In the genomic region with DNA sequence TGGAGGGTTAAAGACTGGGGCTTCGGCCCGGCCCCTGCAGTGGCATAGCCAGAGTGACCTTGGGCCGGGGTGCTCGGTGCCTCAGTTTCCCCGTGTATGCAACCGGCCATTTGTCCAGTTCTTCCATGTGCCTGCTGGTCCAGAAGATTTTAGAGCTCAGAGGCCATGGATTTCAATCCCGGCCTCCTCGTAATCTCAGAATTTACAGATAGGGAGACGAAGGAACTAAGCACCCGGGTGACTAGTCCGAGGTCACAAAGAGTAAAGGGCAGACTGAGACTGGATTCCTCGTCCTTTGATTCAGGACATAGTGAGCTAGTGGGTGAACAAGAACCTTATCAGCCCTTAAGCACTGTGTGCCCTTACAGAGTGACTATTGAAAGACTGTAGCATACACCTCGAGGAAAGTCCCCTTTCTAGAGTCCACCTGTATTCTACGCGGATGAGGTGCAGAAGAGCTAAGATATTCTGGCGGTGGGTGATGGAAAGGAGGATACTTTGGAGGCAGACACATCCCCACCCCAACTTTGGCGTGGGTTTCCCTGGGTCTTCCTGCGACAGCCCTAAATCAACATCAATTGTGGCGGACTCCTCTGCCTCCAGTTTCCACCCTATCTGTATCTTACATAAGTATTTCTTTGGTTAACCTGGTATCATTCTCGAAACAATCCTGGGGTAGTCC, we compare ENCODE assay signal across 8 cellular contexts. TPM values are rescaled to one million over a fixed set of nuclear protein-coding genes. Genes with fewer than 3 reads are reported as not detected.
DNase-seq lines count a peak whose midpoint lies in the region; ATAC-seq and TF ChIP-seq lines count a peak whose summit lies in the region.

No MANE protein-coding gene starts in this region.

- TF ChIP-seq CTCF in OCI-LY1 (IDR thresholded peaks at IDR 0.05; ENCODE audit: low read length): no peak
- no peak for TF ChIP-seq CTCF in choroid plexus epithelial cell (conservative IDR thresholded peaks at IDR 0.05; ENCODE audit: low read depth, low read length)

- H3K79me2 ChIP-seq in OCI-LY1 (ENCODE audit: insufficient read depth, low read length): peaks cover 39% of the 10 kb centered on the region

- WGBS in mesodermal cell (ENCODE audit: insufficient coverage in 2 of 2), 2 experiments: 5 to 16% methylated on average over 13 to 14 of the region's 20 CpGs
- WGBS in aorta, 2 donors: 6 to 7% methylated on average over 20 of the region's 20 CpGs

- DNase-seq in choroid plexus epithelial cell (ENCODE audit: low read depth) (no peak), aorta (no peak)
- DNase-seq in stimulated activated CD4-positive, alpha-beta T cell treated with anti-CD3 and anti-CD28 coated beads, Interleukin-4, amount 100 ng/mL, for 1 hour: no peak

- H3K36me3 ChIP-seq in OCI-LY1 (ENCODE audit: insufficient read depth, low read length) (peaks cover 10% of the 10 kb centered on the region; the same call in 1 of the 2 replicates), mesodermal cell (ENCODE audit: control insufficient read depth, insufficient read depth, low read length) (peaks cover 6% of the 10 kb centered on the region), aorta (ENCODE audit: control insufficient read depth in 1 of 2, insufficient read depth in 2 of 2, low read length in 1 of 2) (no peaks in the 10 kb centered on the region)

- no peak for ATAC-seq in aorta (ENCODE audit: low FRiP score)
- ATAC-seq in HG03460 (IDR thresholded peaks at IDR 0.05; ENCODE audit: unreplicated experiment): no peak
- ATAC-seq in GM21360 (IDR thresholded peaks at IDR 0.05; ENCODE audit: unreplicated experiment): no peak

- H4K20me1 ChIP-seq in OCI-LY1 (ENCODE audit: insufficient read depth, low read length): no peaks in the 10 kb centered on the region

- H3K9me3 ChIP-seq in OCI-LY1 (ENCODE audit: low read length) (no peaks in the 10 kb centered on the region), mesodermal cell (ENCODE audit: control insufficient read depth, low read length) (no peaks in the 10 kb centered on the region), aorta (ENCODE audit: control insufficient read depth, low read length) (no peaks in the 10 kb centered on the region)

- H3K9me2 ChIP-seq in OCI-LY1 (ENCODE audit: low read depth, low read length): no peaks in the 10 kb centered on the region

- no peak overlapping the region; the same call in 1 of the 2 replicates for H2AFZ ChIP-seq in OCI-LY1 (ENCODE audit: low read length)

- peaks cover 8% of the 10 kb centered on the region for H3F3A ChIP-seq in OCI-LY1 (ENCODE audit: insufficient read depth, low read length)

- peak overlapping the region; percentile 97 for H3K4me2 ChIP-seq in OCI-LY1 (ENCODE audit: low read length)

- H3K9ac ChIP-seq in OCI-LY1 (ENCODE audit: low read length): peak overlapping the region; percentile 86

- H3K27ac ChIP-seq in OCI-LY1 (ENCODE audit: low read depth, low read length, poor library complexity, severe bottlenecking) (no peak overlapping the region), mesodermal cell (ENCODE audit: low read depth, low read length, severe bottlenecking) (peak overlapping the region; percentile 44), aorta (ENCODE audit: low read depth in 1 of 2, low read length in 2 of 2) (peak overlapping the region in 1 of 2 donors; percentile 55)

- H3K4me1 ChIP-seq in OCI-LY1 (ENCODE audit: insufficient read depth, low read length, severe bottlenecking): peaks cover 44% of the 10 kb centered on the region
- peaks cover 7% of the 10 kb centered on the region for H3K4me1 ChIP-seq in mesodermal cell (ENCODE audit: control insufficient read depth, insufficient read depth, low read length, poor library complexity, severe bottlenecking)
- peaks cover 0 to 13% of the 10 kb centered on the region in 2 donors for H3K4me1 ChIP-seq in aorta (ENCODE audit: control insufficient read depth in 1 of 2, insufficient read depth in 2 of 2, low read length in 2 of 2)

- no peaks in the 10 kb centered on the region for H3K27me3 ChIP-seq in OCI-LY1 (ENCODE audit: insufficient read depth, low read length)
- H3K27me3 ChIP-seq in aorta (ENCODE audit: control insufficient read depth in 1 of 2, insufficient read depth in 2 of 2, low read length in 1 of 2): no peaks in the 10 kb centered on the region

- intact Hi-C loops in aorta (cut with DNase I): loop anchor here in 1 of 2 donors (2.0 kb wide), 2 partner anchors 53 to 179 kb away; partner anchors contain the start of genes ALAD, CDC26 and PRPF4

- peak overlapping the region; percentile 92 for H3K4me3 ChIP-seq in GM08714 (ENCODE audit: low read length)
- H3K4me3 ChIP-seq in OCI-LY1 (ENCODE audit: low read depth, low read length, poor library complexity, severe bottlenecking): peak overlapping the region; percentile 88
- peak overlapping the region; percentile 93 for H3K4me3 ChIP-seq in choroid plexus epithelial cell (ENCODE audit: low read depth, low read length)
- peak overlapping the region; percentile 96 for H3K4me3 ChIP-seq in mesodermal cell (ENCODE audit: extremely low read depth, insufficient read depth, low read length, poor library complexity, severe bottlenecking)
- H3K4me3 ChIP-seq in aorta (ENCODE audit: low read length in 2 of 2): peak overlapping the region; percentile 55 to 82

RNA-seq across cellular contexts. Expression of gene SLC31A1, which starts 0.6 kb away (rescaled TPM):
- polyA plus RNA-seq in mesodermal cell (2013, experiment 1 of 2): 31.6 TPM
- 33.6 TPM for polyA plus RNA-seq in mesodermal cell (2013, experiment 2 of 2)
- 10 to 100 TPM; 16.6 to 17.1 TPM for total RNA-seq in aorta
- polyA plus RNA-seq in aorta: 1 to 10 TPM; 6.0 to 9.4 TPM

RNA-seq across cellular contexts. Expression of gene FKBP15, which starts 0.9 kb away (rescaled TPM):
- 15.7 TPM for polyA plus RNA-seq in mesodermal cell (2013, experiment 1 of 2)
- 14.9 TPM for polyA plus RNA-seq in mesodermal cell (2013, experiment 2 of 2)
- 10 to 100 TPM; 26.4 to 48.3 TPM for total RNA-seq in aorta
- polyA plus RNA-seq in aorta: 10 to 100 TPM in 1 of 2 donors, 1 to 10 TPM in 1; 8.4 to 13.9 TPM

RNA-seq across cellular contexts. Expression of gene CDC26, which starts 53.4 kb away (rescaled TPM):
- 38.9 TPM for polyA plus RNA-seq in mesodermal cell (2013, experiment 1 of 2)
- 35.1 TPM for polyA plus RNA-seq in mesodermal cell (2013, experiment 2 of 2)
- 10 to 100 TPM; 23.1 to 23.8 TPM for total RNA-seq in aorta
- 100 to 1,000 TPM in 1 of 2 donors, 10 to 100 TPM in 1; 42.1 to 134 TPM for polyA plus RNA-seq in aorta

RNA-seq across cellular contexts. Expression of gene PRPF4, which starts 53.5 kb away (rescaled TPM):
- polyA plus RNA-seq in mesodermal cell (2013, experiment 1 of 2): 24.3 TPM
- polyA plus RNA-seq in mesodermal cell (2013, experiment 2 of 2): 23.3 TPM
- total RNA-seq in aorta: 10 to 100 TPM; 12.8 to 12.9 TPM
- polyA plus RNA-seq in aorta: 10 to 100 TPM in 1 of 2 donors, 1 to 10 TPM in 1; 8.4 to 12.0 TPM
